In the genomic region with DNA sequence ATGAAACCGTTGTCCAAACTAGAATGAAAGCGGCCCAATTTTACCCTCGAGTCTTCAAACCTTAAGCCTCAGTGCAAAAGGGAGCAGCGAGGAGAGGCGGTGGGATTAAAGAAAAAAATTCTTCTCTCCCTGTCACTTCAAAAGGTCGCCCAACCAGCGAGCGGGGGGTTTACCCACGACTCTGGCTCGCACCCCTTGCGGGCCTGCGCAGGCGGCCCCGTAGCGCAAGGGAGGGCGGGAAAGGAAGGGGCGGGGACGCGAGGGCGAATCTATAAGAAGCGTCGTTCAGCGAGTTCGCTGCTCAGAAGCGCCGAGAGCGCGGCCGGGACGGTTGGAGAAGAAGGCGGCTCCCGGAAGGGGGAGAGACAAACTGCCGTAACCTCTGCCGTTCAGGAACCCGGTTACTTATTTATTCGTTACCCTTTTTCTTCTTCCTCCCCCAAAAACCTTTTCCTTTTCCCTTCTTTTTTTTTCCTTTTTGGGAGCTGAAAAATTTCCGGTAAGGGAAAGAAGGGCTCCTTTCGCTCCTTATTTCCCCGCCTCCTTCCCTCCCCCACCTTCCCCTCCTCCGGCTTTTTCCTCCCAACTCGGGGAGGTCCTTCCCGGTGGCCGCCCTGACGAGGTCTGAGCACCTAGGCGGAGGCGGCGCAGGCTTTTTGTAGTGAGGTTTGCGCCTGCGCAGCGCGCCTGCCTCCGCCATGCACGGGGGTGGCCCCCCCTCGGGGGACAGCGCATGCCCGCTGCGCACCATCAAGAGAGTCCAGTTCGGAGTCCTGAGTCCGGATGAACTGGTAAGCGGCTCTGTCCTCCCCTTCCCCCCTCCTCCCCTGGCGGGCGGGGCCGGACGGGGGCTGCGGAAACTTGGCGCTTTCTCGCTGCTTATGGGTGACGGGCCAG, we compare ENCODE assay signal across 1 cellular context.
A peak's percentile ranks its signal among the peaks of the same experiment; 100 is the strongest.
TF ChIP-seq lines count a peak whose summit lies in the region.

Gene POLR2A (plus strand): TSS at position 300 of the 897 bp plus-strand sequence.

TF ChIP-seq in HEK293, 187 proteins besides CTCF, POLR2A, EP300 and RAD21 (continued from another document and continues in another):
- TF ChIP-seq, protein P1, sequence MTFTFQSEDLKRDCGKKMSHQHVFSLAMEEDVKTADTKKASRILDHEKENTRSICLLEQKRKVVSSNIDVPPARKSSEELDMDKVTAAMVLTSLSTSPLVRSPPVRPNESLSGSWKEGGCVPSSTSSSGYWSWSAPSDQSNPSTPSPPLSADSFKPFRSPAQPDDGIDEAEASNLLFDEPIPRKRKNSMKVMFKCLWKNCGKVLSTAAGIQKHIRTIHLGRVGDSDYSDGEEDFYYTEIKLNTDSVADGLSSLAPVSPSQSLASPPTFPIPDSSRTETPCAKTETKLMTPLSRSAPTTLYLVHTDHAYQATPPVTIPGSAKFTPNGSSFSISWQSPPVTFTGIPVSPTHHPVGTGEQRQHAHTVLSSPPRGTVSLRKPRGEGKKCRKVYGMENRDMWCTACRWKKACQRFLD (tag by site-specific recombination; IDR thresholded peaks at IDR 0.05), result no peak
- no peak for TF ChIP-seq ZNF266 (tag by site-specific recombination; IDR thresholded peaks at IDR 0.05; ENCODE audit: low read depth)
- TF ChIP-seq ZNF302 (tag by site-specific recombination; IDR thresholded peaks at IDR 0.05; ENCODE audit: low read depth), result no peak; the same call in 1 of the 2 replicates
- peak; percentile 73 for TF ChIP-seq ZNF398 (tag by site-specific recombination; IDR thresholded peaks at IDR 0.05)
- TF ChIP-seq, protein P2, sequence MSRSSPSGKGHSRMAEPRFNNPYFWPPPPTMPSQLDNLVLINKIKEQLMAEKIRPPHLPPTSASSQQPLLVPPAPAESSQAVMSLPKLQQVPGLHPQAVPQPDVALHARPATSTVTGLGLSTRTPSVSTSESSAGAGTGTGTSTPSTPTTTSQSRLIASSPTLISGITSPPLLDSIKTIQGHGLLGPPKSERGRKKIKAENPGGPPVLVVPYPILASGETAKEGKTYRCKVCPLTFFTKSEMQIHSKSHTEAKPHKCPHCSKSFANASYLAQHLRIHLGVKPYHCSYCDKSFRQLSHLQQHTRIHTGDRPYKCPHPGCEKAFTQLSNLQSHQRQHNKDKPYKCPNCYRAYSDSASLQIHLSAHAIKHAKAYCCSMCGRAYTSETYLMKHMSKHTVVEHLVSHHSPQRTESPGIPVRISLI (tag by site-specific recombination; IDR thresholded peaks at IDR 0.05), result peak; percentile 88
- TF ChIP-seq, protein P3, sequence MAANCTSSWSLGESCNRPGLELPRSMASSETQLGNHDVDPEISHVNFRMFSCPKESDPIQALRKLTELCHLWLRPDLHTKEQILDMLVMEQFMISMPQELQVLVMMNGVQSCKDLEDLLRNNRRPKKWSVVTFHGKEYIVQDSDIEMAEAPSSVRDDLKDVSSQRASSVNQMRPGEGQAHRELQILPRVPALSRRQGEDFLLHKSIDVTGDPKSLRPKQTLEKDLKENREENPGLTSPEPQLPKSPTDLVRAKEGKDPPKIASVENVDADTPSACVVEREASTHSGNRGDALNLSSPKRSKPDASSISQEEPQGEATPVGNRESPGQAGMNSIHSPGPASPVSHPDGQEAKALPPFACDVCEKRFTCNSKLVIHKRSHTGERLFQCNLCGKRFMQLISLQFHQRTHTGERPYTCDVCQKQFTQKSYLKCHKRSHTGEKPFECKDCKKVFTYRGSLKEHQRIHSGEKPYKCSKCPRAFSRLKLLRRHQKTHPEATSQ (tag by site-specific recombination; IDR thresholded peaks at IDR 0.05), result peak; percentile 88; the same call in 1 of the 2 replicates
- TF ChIP-seq ZNF585B (tag by site-specific recombination; IDR thresholded peaks at IDR 0.05), result no peak
- TF ChIP-seq ZNF560 (tag by site-specific recombination; IDR thresholded peaks at IDR 0.05; ENCODE audit: borderline replicate concordance), result no peak
- TF ChIP-seq, protein P4, sequence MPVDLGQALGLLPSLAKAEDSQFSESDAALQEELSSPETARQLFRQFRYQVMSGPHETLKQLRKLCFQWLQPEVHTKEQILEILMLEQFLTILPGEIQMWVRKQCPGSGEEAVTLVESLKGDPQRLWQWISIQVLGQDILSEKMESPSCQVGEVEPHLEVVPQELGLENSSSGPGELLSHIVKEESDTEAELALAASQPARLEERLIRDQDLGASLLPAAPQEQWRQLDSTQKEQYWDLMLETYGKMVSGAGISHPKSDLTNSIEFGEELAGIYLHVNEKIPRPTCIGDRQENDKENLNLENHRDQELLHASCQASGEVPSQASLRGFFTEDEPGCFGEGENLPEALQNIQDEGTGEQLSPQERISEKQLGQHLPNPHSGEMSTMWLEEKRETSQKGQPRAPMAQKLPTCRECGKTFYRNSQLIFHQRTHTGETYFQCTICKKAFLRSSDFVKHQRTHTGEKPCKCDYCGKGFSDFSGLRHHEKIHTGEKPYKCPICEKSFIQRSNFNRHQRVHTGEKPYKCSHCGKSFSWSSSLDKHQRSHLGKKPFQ (tag by site-specific recombination; IDR thresholded peaks at IDR 0.05), result peak; percentile 44; the same call in 1 of the 2 replicates
- TF ChIP-seq ZSCAN23 (tag by site-specific recombination; IDR thresholded peaks at IDR 0.05), result peak; percentile 98
- TF ChIP-seq, protein P5, sequence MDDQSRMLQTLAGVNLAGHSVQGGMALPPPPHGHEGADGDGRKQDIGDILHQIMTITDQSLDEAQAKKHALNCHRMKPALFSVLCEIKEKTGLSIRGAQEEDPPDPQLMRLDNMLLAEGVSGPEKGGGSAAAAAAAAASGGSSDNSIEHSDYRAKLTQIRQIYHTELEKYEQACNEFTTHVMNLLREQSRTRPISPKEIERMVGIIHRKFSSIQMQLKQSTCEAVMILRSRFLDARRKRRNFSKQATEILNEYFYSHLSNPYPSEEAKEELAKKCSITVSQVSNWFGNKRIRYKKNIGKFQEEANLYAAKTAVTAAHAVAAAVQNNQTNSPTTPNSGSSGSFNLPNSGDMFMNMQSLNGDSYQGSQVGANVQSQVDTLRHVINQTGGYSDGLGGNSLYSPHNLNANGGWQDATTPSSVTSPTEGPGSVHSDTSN (CRISPR knock-in tag; IDR thresholded peaks at IDR 0.05), result no peak; the same call in 1 of the 2 replicates
- peak; percentile 90; the same call in 1 of the 2 replicates for TF ChIP-seq ZNF747 (tag by site-specific recombination; IDR thresholded peaks at IDR 0.05)
- TF ChIP-seq MYNN (tag by site-specific recombination; IDR thresholded peaks at IDR 0.05; ENCODE audit: borderline replicate concordance), result 0 out of 2 replicates have a peak, but pooled peaks have one; percentile 33
- TF ChIP-seq MZF1 (tag by site-specific recombination; IDR thresholded peaks at IDR 0.05; ENCODE audit: borderline replicate concordance), result peak; percentile 75; the same call in 1 of the 2 replicates
- no peak for TF ChIP-seq ZNF214 (tag by site-specific recombination; IDR thresholded peaks at IDR 0.05; ENCODE audit: borderline replicate concordance)
- peak; percentile 68 for TF ChIP-seq ZBTB6 (tag by site-specific recombination; IDR thresholded peaks at IDR 0.05)
- TF ChIP-seq, protein P6, sequence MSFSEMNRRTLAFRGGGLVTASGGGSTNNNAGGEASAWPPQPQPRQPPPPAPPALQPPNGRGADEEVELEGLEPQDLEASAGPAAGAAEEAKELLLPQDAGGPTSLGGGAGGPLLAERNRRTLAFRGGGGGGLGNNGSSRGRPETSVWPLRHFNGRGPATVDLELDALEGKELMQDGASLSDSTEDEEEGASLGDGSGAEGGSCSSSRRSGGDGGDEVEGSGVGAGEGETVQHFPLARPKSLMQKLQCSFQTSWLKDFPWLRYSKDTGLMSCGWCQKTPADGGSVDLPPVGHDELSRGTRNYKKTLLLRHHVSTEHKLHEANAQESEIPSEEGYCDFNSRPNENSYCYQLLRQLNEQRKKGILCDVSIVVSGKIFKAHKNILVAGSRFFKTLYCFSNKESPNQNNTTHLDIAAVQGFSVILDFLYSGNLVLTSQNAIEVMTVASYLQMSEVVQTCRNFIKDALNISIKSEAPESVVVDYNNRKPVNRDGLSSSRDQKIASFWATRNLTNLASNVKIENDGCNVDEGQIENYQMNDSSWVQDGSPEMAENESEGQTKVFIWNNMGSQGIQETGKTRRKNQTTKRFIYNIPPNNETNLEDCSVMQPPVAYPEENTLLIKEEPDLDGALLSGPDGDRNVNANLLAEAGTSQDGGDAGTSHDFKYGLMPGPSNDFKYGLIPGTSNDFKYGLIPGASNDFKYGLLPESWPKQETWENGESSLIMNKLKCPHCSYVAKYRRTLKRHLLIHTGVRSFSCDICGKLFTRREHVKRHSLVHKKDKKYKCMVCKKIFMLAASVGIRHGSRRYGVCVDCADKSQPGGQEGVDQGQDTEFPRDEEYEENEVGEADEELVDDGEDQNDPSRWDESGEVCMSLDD (tag by site-specific recombination; IDR thresholded peaks at IDR 0.05), result peak; percentile 85
- no peak for TF ChIP-seq ZNF280C (tag by site-specific recombination; IDR thresholded peaks at IDR 0.05)
- TF ChIP-seq, protein P7, sequence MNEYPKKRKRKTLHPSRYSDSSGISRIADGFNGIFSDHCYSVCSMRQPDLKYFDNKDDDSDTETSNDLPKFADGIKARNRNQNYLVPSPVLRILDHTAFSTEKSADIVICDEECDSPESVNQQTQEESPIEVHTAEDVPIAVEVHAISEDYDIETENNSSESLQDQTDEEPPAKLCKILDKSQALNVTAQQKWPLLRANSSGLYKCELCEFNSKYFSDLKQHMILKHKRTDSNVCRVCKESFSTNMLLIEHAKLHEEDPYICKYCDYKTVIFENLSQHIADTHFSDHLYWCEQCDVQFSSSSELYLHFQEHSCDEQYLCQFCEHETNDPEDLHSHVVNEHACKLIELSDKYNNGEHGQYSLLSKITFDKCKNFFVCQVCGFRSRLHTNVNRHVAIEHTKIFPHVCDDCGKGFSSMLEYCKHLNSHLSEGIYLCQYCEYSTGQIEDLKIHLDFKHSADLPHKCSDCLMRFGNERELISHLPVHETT (tag by site-specific recombination; IDR thresholded peaks at IDR 0.05), result peak; percentile 95
- no peak for TF ChIP-seq ZNF544 (tag by site-specific recombination; IDR thresholded peaks at IDR 0.05)
- TF ChIP-seq SCRT1 (tag by site-specific recombination; IDR thresholded peaks at IDR 0.05; ENCODE audit: borderline replicate concordance), result no peak
- no peak for TF ChIP-seq ZNF26 (tag by site-specific recombination; IDR thresholded peaks at IDR 0.05)
- TF ChIP-seq ZNF76 (tag by site-specific recombination; IDR thresholded peaks at IDR 0.05; ENCODE audit: borderline replicate concordance, low read depth), result peak; percentile 94
- TF ChIP-seq ZNF175 (tag by site-specific recombination; IDR thresholded peaks at IDR 0.05), result no peak
- TF ChIP-seq TRIM28 (IDR thresholded peaks at IDR 0.05; ENCODE audit: borderline replicate concordance, low read length), result no peak
- TF ChIP-seq SCRT2 (tag by site-specific recombination; IDR thresholded peaks at IDR 0.05), result no peak; the same call in 1 of the 2 replicates
- no peak for TF ChIP-seq ZNF510 (tag by site-specific recombination; IDR thresholded peaks at IDR 0.05; ENCODE audit: insufficient replicate concordance)
